In the genomic region with DNA sequence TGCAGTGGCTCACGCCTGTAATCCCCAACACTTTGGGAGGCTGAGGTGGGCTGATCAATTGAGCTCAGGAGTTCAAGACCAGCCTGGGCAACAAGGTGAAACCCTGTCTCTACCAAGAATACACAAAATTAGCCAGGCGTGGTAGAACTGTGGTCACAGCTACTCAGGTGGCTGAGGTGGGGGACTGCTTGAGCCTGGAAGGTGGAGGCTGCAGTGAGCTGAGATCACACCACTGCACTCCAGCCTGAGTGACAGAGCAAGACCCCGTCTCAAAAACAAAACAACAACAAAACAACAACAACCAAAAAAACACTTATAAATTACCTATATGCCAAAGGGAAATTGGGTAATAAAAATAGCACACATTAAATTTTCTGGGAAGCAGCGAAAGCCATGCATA, we compare ENCODE assay signal across 12 cellular contexts.
DNase-seq lines count a peak whose midpoint lies in the region; ATAC-seq and TF ChIP-seq lines count a peak whose summit lies in the region.
"Had no signal": no experiment of that assay in that cellular context is flagged by ENCODE, and none has a peak within 500 bp of the region (broad histone marks: within the 10 kb centered on the region; RNA-seq: fewer than 3 reads in every experiment).

No MANE protein-coding gene starts in this region.

- H3K9me3 Mint-ChIP-seq in CD14-positive monocyte (peaks cover 0 to 3% (median 0%) of the 10 kb centered on the region in 7 donors), endodermal cell (peaks cover 21% of the 10 kb centered on the region), progenitor cell of endocrine pancreas (ENCODE audit: low read depth) (peaks cover 19% of the 10 kb centered on the region), HFFc6 (peaks cover 14% of the 10 kb centered on the region)

- H3K4me3 Mint-ChIP-seq in CD14-positive monocyte (peak overlapping the region; percentile 66 to 81), endodermal cell (no peak overlapping the region), progenitor cell of endocrine pancreas (ENCODE audit: low read depth) (no peak overlapping the region), HFFc6 (no peak overlapping the region)

- H3K27me3 Mint-ChIP-seq in CD14-positive monocyte (ENCODE audit: low read depth in 3 of 3) = no peaks in the 10 kb centered on the region
- no peaks in the 10 kb centered on the region for H3K27me3 Mint-ChIP-seq in endodermal cell (ENCODE audit: insufficient read depth)
- H3K27me3 Mint-ChIP-seq in progenitor cell of endocrine pancreas = no peaks in the 10 kb centered on the region
- H3K27me3 Mint-ChIP-seq in HFFc6 (ENCODE audit: insufficient read depth) = no peaks in the 10 kb centered on the region; the same call in none of the 2 replicates

- no peak overlapping the region for H3K4me3 ChIP-seq in endodermal cell (ENCODE audit: low read length)
- H3K4me3 ChIP-seq: dorsolateral prefrontal cortex, pancreas had no signal

- intact Hi-C loops in CD14-positive monocyte (cut with micrococcal nuclease) = loop anchor here in 1 of 2 donors (10.0 kb wide), 1 partner anchor 206 kb away; no protein-coding TSS in a partner anchor

- ATAC-seq in GM19351 (IDR thresholded peaks at IDR 0.05; ENCODE audit: unreplicated experiment) = peak; percentile 67
- peak; percentile 77 for ATAC-seq in HG03354 (IDR thresholded peaks at IDR 0.05; ENCODE audit: poor library complexity, severe bottlenecking, unreplicated experiment)
- ATAC-seq in HG02973 (IDR thresholded peaks at IDR 0.05; ENCODE audit: unreplicated experiment) = no peak

- no peaks in the 10 kb centered on the region for H3K27me3 ChIP-seq in endodermal cell (ENCODE audit: control insufficient read depth, insufficient read depth, low read length, poor library complexity, severe bottlenecking)
- H3K27me3 ChIP-seq: dorsolateral prefrontal cortex, pancreas had no signal

- peaks cover 17% of the 10 kb centered on the region for H3K9me3 ChIP-seq in endodermal cell (ENCODE audit: control insufficient read depth, low read length)
- H3K9me3 ChIP-seq: pancreas had no signal

- no peak for TF ChIP-seq CTCF in CD14-positive monocyte (IDR thresholded peaks at IDR 0.05)
- TF ChIP-seq CTCF in endodermal cell (conservative IDR thresholded peaks at IDR 0.05) = no peak
- no peak for TF ChIP-seq CTCF in progenitor cell of endocrine pancreas (IDR thresholded peaks at IDR 0.05; ENCODE audit: unreplicated experiment)
- no peak for TF ChIP-seq CTCF in HFFc6 (IDR thresholded peaks at IDR 0.05)

- H3K36me3 Mint-ChIP-seq in CD14-positive monocyte (peaks cover 25 to 48% of the 10 kb centered on the region in 2 donors), endodermal cell (ENCODE audit: low read depth) (peaks cover 11% of the 10 kb centered on the region), progenitor cell of endocrine pancreas (ENCODE audit: insufficient read depth) (peaks cover 16% of the 10 kb centered on the region), HFFc6 (ENCODE audit: low read depth) (peaks cover 26% of the 10 kb centered on the region)

- no peak overlapping the region for H3K27ac ChIP-seq in endodermal cell (ENCODE audit: low read depth, low read length)
- H3K27ac ChIP-seq: pancreas had no signal

- H3K27ac Mint-ChIP-seq in CD14-positive monocyte (peak overlapping the region; percentile 92 to 96 (median 95)), endodermal cell (no peak overlapping the region), progenitor cell of endocrine pancreas (no peak overlapping the region), HFFc6 (no peak overlapping the region)

- 93 to 100% methylated on average over 1 to 4 of the region's 4 CpGs for WGBS in endodermal cell (ENCODE audit: insufficient coverage in 1 of 2, insufficient read length in 1 of 2), 2 experiments

- H3K4me1 Mint-ChIP-seq in CD14-positive monocyte (peaks cover 93% of the 10 kb centered on the region), endodermal cell (peaks cover 10% of the 10 kb centered on the region), progenitor cell of endocrine pancreas (ENCODE audit: low read depth) (peaks cover 2% of the 10 kb centered on the region), HFFc6 (ENCODE audit: low read depth) (peaks cover 32% of the 10 kb centered on the region)

- no peaks in the 10 kb centered on the region for H3K4me1 ChIP-seq in endodermal cell (ENCODE audit: control insufficient read depth, insufficient read depth, low read length)

- H3K9ac ChIP-seq in endodermal cell (ENCODE audit: extremely low read depth, low read length, poor library complexity, severe bottlenecking) = no peak overlapping the region

- no peaks in the 10 kb centered on the region for H3K36me3 ChIP-seq in endodermal cell (ENCODE audit: control insufficient read depth, insufficient read depth, low read length)
- H3K36me3 ChIP-seq: pancreas had no signal

- DNase-seq in CD14-positive monocyte (ENCODE audit: low spot score) (no peak), endodermal cell (peak; percentile 9), progenitor cell of endocrine pancreas (ENCODE audit: low spot score, unreplicated experiment) (no peak), GM19240 (ENCODE audit: insufficient read length, low spot score) (no peak), HFFc6 (no peak)
- DNase-seq: NCI-H1105, pancreas, SHP77 had no signal

Comparison
In these comparisons a context has a peak if more than half of its experiments do, and no peak if none do; other contexts are left out.
1. H3K27ac Mint-ChIP-seq: peak in CD14-positive monocyte (7 of 7); none in endodermal cell (single experiment), progenitor cell of endocrine pancreas (single experiment) and HFFc6 (single experiment).
2. H3K4me3 Mint-ChIP-seq: peak in CD14-positive monocyte (2 of 2); none in endodermal cell (single experiment), progenitor cell of endocrine pancreas (single experiment) and HFFc6 (single experiment).